ENCODE assay signal across 7 cellular contexts in the genomic region with DNA sequence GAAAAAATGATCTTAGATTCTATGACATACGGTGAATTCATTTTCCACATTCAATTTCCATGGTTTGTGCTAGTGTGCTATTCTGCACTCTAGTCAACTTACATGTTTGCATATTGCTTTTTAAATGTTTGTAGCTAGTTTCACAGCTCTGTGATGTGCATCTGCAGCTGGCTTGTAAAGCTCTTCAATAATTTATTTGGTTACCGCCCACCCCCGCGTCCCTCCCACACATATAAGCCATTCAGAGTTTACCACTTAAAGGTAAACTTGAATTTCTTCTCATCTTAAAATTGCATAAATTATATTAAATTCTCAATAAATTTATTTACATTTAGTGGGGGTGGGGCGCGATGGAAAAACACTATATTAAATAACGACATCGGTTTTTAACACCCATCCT. TPM values are rescaled to one million over a fixed set of nuclear protein-coding genes. Genes with fewer than 3 reads are reported as not detected.
DNase-seq lines count a peak whose midpoint lies in the region; ATAC-seq, FAIRE-seq and TF ChIP-seq lines count a peak whose summit lies in the region.

No MANE protein-coding gene starts in this region.

- H3K27me3 ChIP-seq in keratinocyte (ENCODE audit: control insufficient read depth, extremely low read depth, insufficient read depth, low read length), result no peaks in the 10 kb centered on the region

- H3K36me3 Mint-ChIP-seq in stimulated activated naive B cell treated with anti-CD40 and anti-IgM and Interleukin-4, amounts not matched to agents 10 μg/mL and 1 μg/mL and 100 μg/mL, for 72 hours, result no peaks in the 10 kb centered on the region

- dilution Hi-C loops in keratinocyte (cut with MboI; ENCODE audit: extremely low pct_ligation_motif_present, low sequenced_read_pairs), result no loop called here

- H4K20me1 ChIP-seq in keratinocyte (ENCODE audit: control insufficient read depth, extremely low read depth, insufficient read depth, low read length), result no peaks in the 10 kb centered on the region

- H3K27me3 Mint-ChIP-seq in stimulated activated naive B cell treated with anti-CD40 and anti-IgM and Interleukin-4, amounts not matched to agents 10 μg/mL and 1 μg/mL and 100 μg/mL, for 72 hours, result peaks cover 0 to 4% of the 10 kb centered on the region in 2 donors

- no peaks in the 10 kb centered on the region for H3K9me3 Mint-ChIP-seq in stimulated activated naive B cell treated with anti-CD40 and anti-IgM and Interleukin-4, amounts not matched to agents 10 μg/mL and 1 μg/mL and 100 μg/mL, for 72 hours

- no peaks in the 10 kb centered on the region for H3K4me1 ChIP-seq in keratinocyte (ENCODE audit: control insufficient read depth, extremely low read depth, insufficient read depth, low read length)

- no peak for FAIRE-seq in keratinocyte (lab: Jason Lieb, UNC)

- no peaks in the 10 kb centered on the region for H3K36me3 ChIP-seq in keratinocyte (ENCODE audit: control insufficient read depth in 2 of 2, extremely low read depth in 1 of 2, insufficient read depth in 2 of 2, low read length in 2 of 2)

- H3K4me3 Mint-ChIP-seq in stimulated activated naive B cell treated with anti-CD40 and anti-IgM and Interleukin-4, amounts not matched to agents 10 μg/mL and 1 μg/mL and 100 μg/mL, for 72 hours, result peak overlapping the region; percentile 88 to 89

- H3K79me2 ChIP-seq in keratinocyte (ENCODE audit: control insufficient read depth, insufficient read depth, low read length), result peaks cover 30% of the 10 kb centered on the region

- peak overlapping the region; percentile 40 for H3K27ac ChIP-seq in angular gyrus (ENCODE audit: low read depth, low read length)
- H3K27ac ChIP-seq in keratinocyte (ENCODE audit: control insufficient read depth, insufficient read depth, low read length), result no peak overlapping the region

- peak overlapping the region; percentile 66 for H3K4me2 ChIP-seq in keratinocyte (ENCODE audit: control insufficient read depth, extremely low read depth, insufficient read depth, low read depth, low read length)

- DNase-seq in NCI-H526 treated with DMSO at 0.1 percent for 48 hours (lab: John Stamatoyannopoulos, UW), result peak; percentile 45
- DNase-seq in keratinocyte (ENCODE audit: low read depth, low spot score), result no peak
- no peak for DNase-seq in stimulated activated naive B cell treated with anti-CD40 and anti-IgM and Interleukin-4, amounts not matched to agents 10 μg/mL and 1 μg/mL and 100 μg/mL, for 72 hours
- DNase-seq in SKM-1 (lab: John Stamatoyannopoulos, UW; ENCODE audit: unreplicated experiment), result no peak

- H3K9ac ChIP-seq in keratinocyte (ENCODE audit: control insufficient read depth, extremely low read depth, insufficient read depth, low read length), result peak overlapping the region; percentile 71

- TF ChIP-seq CTCF in keratinocyte (optimal IDR thresholded peaks at IDR 0.05 in 1 of 3, IDR thresholded peaks at IDR 0.05 in 1 of 3, conservative IDR thresholded peaks at IDR 0.05 in 1 of 3; ENCODE audit: extremely low read depth in 1 of 3, insufficient read depth in 2 of 3, low read length in 3 of 3), result no peak

- H3K4me3 ChIP-seq in keratinocyte (ENCODE audit: control insufficient read depth in 2 of 3, extremely low read depth in 1 of 3, insufficient read depth in 2 of 3, low read depth in 1 of 3, low read length in 3 of 3), result peak overlapping the region; percentile 54 to 86 (median 80)

- H3K4me1 Mint-ChIP-seq in stimulated activated naive B cell treated with anti-CD40 and anti-IgM and Interleukin-4, amounts not matched to agents 10 μg/mL and 1 μg/mL and 100 μg/mL, for 72 hours, result peaks cover 4 to 5% of the 10 kb centered on the region in 2 donors

- H3K9me1 ChIP-seq in keratinocyte (ENCODE audit: control insufficient read depth, extremely low read depth, insufficient read depth, low read length), result no peaks in the 10 kb centered on the region

- no peaks in the 10 kb centered on the region for H3K9me3 ChIP-seq in keratinocyte (ENCODE audit: control insufficient read depth, low read depth, low read length)

- H2AFZ ChIP-seq in keratinocyte (ENCODE audit: control insufficient read depth, low read length), result peak overlapping the region; percentile 58

- ATAC-seq in GM18498 (IDR thresholded peaks at IDR 0.05; ENCODE audit: unreplicated experiment) (peak; percentile 59), HG02588 (IDR thresholded peaks at IDR 0.05; ENCODE audit: unreplicated experiment) (peak; percentile 43)
- ATAC-seq in stimulated activated naive B cell treated with anti-CD40 and anti-IgM and Interleukin-4, amounts not matched to agents 10 μg/mL and 1 μg/mL and 100 μg/mL, for 72 hours (replicated peaks), result peak; percentile 29 to 50

- H3K27ac Mint-ChIP-seq in stimulated activated naive B cell treated with anti-CD40 and anti-IgM and Interleukin-4, amounts not matched to agents 10 μg/mL and 1 μg/mL and 100 μg/mL, for 72 hours, result peak overlapping the region; percentile 89

RNA-seq across cellular contexts. Expression of a gene that starts 0.3 kb away (rescaled TPM):
- polyA plus RNA-seq in keratinocyte, result 34.1 to 53.7 TPM (median 41.1 TPM) in 3 replicates
- polyA plus RNA-seq in keratinocyte (2011; ENCODE audit: low read depth), result 33.6 TPM
- 74.4 and 97.1 TPM in 2 replicates for polyA plus RNA-seq in keratinocyte (2011; cell fraction: cytosol; rRNA removed)
- 24.9 and 28.3 TPM in 2 replicates for polyA plus RNA-seq in keratinocyte (2011; cell fraction: nucleus; rRNA removed)
- polyA plus RNA-seq in keratinocyte (2012; ENCODE audit: low replicate concordance), result 61.9 and 76.8 TPM in 2 replicates
- 14.9 to 23.2 TPM (median 17.7 TPM) in 3 replicates for polyA minus RNA-seq in keratinocyte
- 38.0 TPM for polyA minus RNA-seq in keratinocyte (2011; cell fraction: cytosol; rRNA and poly(A)+ RNA removed)
- polyA minus RNA-seq in keratinocyte (2011; cell fraction: nucleus; rRNA and poly(A)+ RNA removed), result 6.3 and 11.2 TPM in 2 replicates
